Comparison of ENCODE assay signal across 8 cellular contexts in genomic region chr11:74255741-74256369, GRCh38. TPM values are rescaled to one million over a fixed set of nuclear protein-coding genes. Genes with fewer than 3 reads are reported as not detected.
DNase-seq lines count a peak whose midpoint lies in the region; ATAC-seq and TF ChIP-seq lines count a peak whose summit lies in the region.

No MANE protein-coding gene starts in this region.

- no peaks in the 10 kb centered on the region for H3K27me3 ChIP-seq in adrenal gland
- H3K27me3 ChIP-seq in right atrium auricular region, result no peaks in the 10 kb centered on the region
- H3K27me3 ChIP-seq in sigmoid colon, result no peaks in the 10 kb centered on the region

- H3K36me3 ChIP-seq in adrenal gland (replicated peaks in 1 of 2) (peaks cover 0 to 42% of the 10 kb centered on the region in 2 donors), right atrium auricular region (peaks cover 26% of the 10 kb centered on the region), sigmoid colon (peaks cover 0 to 47% (median 13%) of the 10 kb centered on the region in 4 donors)

- peak; percentile 26 for DNase-seq in GF-D8 (lab: John Stamatoyannopoulos, UW)
- DNase-seq in M059J (ENCODE audit: low read depth), result peak; percentile 62
- DNase-seq in SKM-1 (lab: John Stamatoyannopoulos, UW; ENCODE audit: unreplicated experiment), result peak; percentile 84
- DNase-seq in adrenal gland, result peak; percentile 28 to 77 (median 54)
- no peak for DNase-seq in right atrium auricular region (ENCODE audit: low spot score)
- DNase-seq in sigmoid colon, result no peak

- no peak for ATAC-seq in HG03432 (IDR thresholded peaks at IDR 0.05; ENCODE audit: unreplicated experiment)
- no peak for ATAC-seq in HG03097 (IDR thresholded peaks at IDR 0.05; ENCODE audit: low FRiP score, unreplicated experiment)

- WGBS in adrenal gland, 4 donors, result 43 to 46% (median 45%) methylated on average over 5 of the region's 5 CpGs
- 41 to 51% methylated on average over 5 of the region's 5 CpGs for WGBS in sigmoid colon, 2 donors

- TF ChIP-seq POLR2A in adrenal gland (IDR thresholded peaks at IDR 0.05), result no peak
- no peak for TF ChIP-seq POLR2A in sigmoid colon (IDR thresholded peaks at IDR 0.05)

- no peak for TF ChIP-seq EP300 in sigmoid colon (IDR thresholded peaks at IDR 0.05)

- intact Hi-C loops in adrenal gland (cut with DNase I) (loop anchor here (5.0 to 10.0 kb wide), 5 partner anchors 66 to 309 kb away; no protein-coding TSS in a partner anchor), sigmoid colon (cut with DNase I) (loop anchor here (1.0 to 10.0 kb wide), 4 partner anchors 65 to 479 kb away; partner anchors contain the start of genes CHRDL2 and PGM2L1)

- TF ChIP-seq CTCF in adrenal gland (IDR thresholded peaks at IDR 0.05), result peak; percentile 82 to 92 (median 84)
- peak; percentile 88 to 91 for TF ChIP-seq CTCF in right atrium auricular region (IDR thresholded peaks at IDR 0.05)
- peak; percentile 62 to 90 (median 86) for TF ChIP-seq CTCF in sigmoid colon (IDR thresholded peaks at IDR 0.05)

- H3K27ac ChIP-seq in adrenal gland (no peak overlapping the region), right atrium auricular region (no peak overlapping the region), sigmoid colon (no peak overlapping the region)

- no peak overlapping the region for H3K4me3 ChIP-seq in adrenal gland
- no peak overlapping the region for H3K4me3 ChIP-seq in right atrium auricular region
- no peak overlapping the region for H3K4me3 ChIP-seq in sigmoid colon

- no peaks in the 10 kb centered on the region for H3K9me3 ChIP-seq in adrenal gland (replicated peaks in 1 of 3)
- no peaks in the 10 kb centered on the region for H3K9me3 ChIP-seq in right atrium auricular region
- no peaks in the 10 kb centered on the region for H3K9me3 ChIP-seq in sigmoid colon

- H3K4me1 ChIP-seq in adrenal gland (replicated peaks in 1 of 2) (no peaks in the 10 kb centered on the region), right atrium auricular region (no peaks in the 10 kb centered on the region), sigmoid colon (peaks cover 0 to 19% (median 18%) of the 10 kb centered on the region in 4 donors)

RNA-seq across cellular contexts. Expression of gene P4HA3, which starts 55.6 kb away (rescaled TPM):
- 4.2 and 5.4 TPM in 2 replicates for total RNA-seq in M059J (2014; rRNA removed; shearing (Covaris generic))
- total RNA-seq in adrenal gland (1 to 10 TPM in 3 of 8 donors, under 1 TPM in 4, not detected in 1; 0.52 to 2.3 (median 0.91) TPM), right atrium auricular region (under 1 TPM in 1 of 2 donors, not detected in 1; 0.75 TPM), sigmoid colon (10 to 100 TPM in 1 of 4 donors, 1 to 10 TPM in 2, under 1 TPM in 1; 0.82 to 11.9 (median 1.4) TPM)
- polyA plus RNA-seq in adrenal gland (1 to 10 TPM in 2 of 3 donors, under 1 TPM in 1; 0.93 to 2.9 (median 1.2) TPM), sigmoid colon (under 1 TPM in 1 of 3 donors, not detected in 2; 0.29 TPM)

Comparison
In these comparisons a context has a peak if more than half of its experiments do, and no peak if none do; other contexts are left out.
1. DNase-seq: peak in GF-D8 (single experiment), M059J (single experiment), SKM-1 (single experiment) and adrenal gland (7 of 7); none in right atrium auricular region (single experiment) and sigmoid colon (single experiment).
2. Peak in every context shown above with its lines, with median percentiles within 50 percentile points of each other: CTCF ChIP-seq.